Comparison of ENCODE assay signal across 18 cellular contexts in genomic region chr16:67543036-67543435, GRCh38. TPM values are rescaled to one million over a fixed set of nuclear protein-coding genes. Genes with fewer than 3 reads are reported as not detected.
DNase-seq lines count a peak whose midpoint lies in the region; ATAC-seq, FAIRE-seq and TF ChIP-seq lines count a peak whose summit lies in the region.
"Had no signal": no experiment of that assay in that cellular context is flagged by ENCODE, and none has a peak within 500 bp of the region (broad histone marks: within the 10 kb centered on the region; RNA-seq: fewer than 3 reads in every experiment).

No MANE protein-coding gene starts in this region.

- ATAC-seq in right cardiac atrium (no peak), Right ventricle myocardium inferior (no peak), T-helper 17 cell (no peak), HepG2 (no peak), HG02678 (IDR thresholded peaks at IDR 0.05; ENCODE audit: unreplicated experiment) (no peak), HG02870 (IDR thresholded peaks at IDR 0.05; ENCODE audit: unreplicated experiment) (no peak)

- H3K4me3 ChIP-seq in right cardiac atrium (ENCODE audit: low read length), result no peak overlapping the region
- H3K4me3 ChIP-seq in HepG2 (replicated peaks in 1 of 3; ENCODE audit: insufficient read depth in 1 of 3, low read depth in 2 of 3, low read length in 3 of 3), result no peak overlapping the region
- H3K4me3 ChIP-seq: heart right ventricle had no signal

- POLR2A ChIA-PET in HepG2 (lab: Yijun Ruan, JAX), result no interaction called here

- peak in 2 of 3 donors; percentile 33 to 45 for DNase-seq in right cardiac atrium
- DNase-seq in Right ventricle myocardium inferior (ENCODE audit: missing footprints), result no peak
- DNase-seq in T-helper 17 cell, result no peak
- no peak for DNase-seq in HepG2 (ENCODE audit: low spot score)
- no peak for DNase-seq in nucleus accumbens (lab: John Stamatoyannopoulos, UW)
- DNase-seq in NCI-H146 treated with DMSO at 0.1 percent for 48 hours (lab: John Stamatoyannopoulos, UW; ENCODE audit: unreplicated experiment), result no peak
- DNase-seq: COR-L47, KG1, NCI-H1092, NCI-H2081 treated with DMSO at 0.1 percent for 48 hours, NCI-H510A treated with DMSO at 0.1 percent for 48 hours had no signal

- H4K20me1 ChIP-seq in HepG2 (ENCODE audit: insufficient read depth, low read length), result peaks cover 8% of the 10 kb centered on the region; the same call in 1 of the 2 replicates

- H3K4me2 ChIP-seq in HepG2 (ENCODE audit: low read depth, low read length), result no peak overlapping the region

- H3K27ac ChIP-seq in right cardiac atrium (ENCODE audit: low read length) (no peak overlapping the region), HepG2 (ENCODE audit: extremely low read length, insufficient read depth, low read length) (no peak overlapping the region)
- H3K27ac ChIP-seq: neutrophil had no signal

- FAIRE-seq in HepG2 (lab: Jason Lieb, UNC), result no peak

- in situ Hi-C loops in HepG2 (cut with HindIII; ENCODE audit: extremely low pct_ligation_motif_present, low pct_unique_long_range_greater_than_20kb), result no loop called here

- no peak overlapping the region for H2AFZ ChIP-seq in HepG2 (ENCODE audit: low read length)

- H3K36me3 Mint-ChIP-seq in T-helper 17 cell (ENCODE audit: low read depth), result peaks cover 6% of the 10 kb centered on the region

- H3K4me1 ChIP-seq in right cardiac atrium (ENCODE audit: control insufficient read depth, insufficient read depth, low read length) (peaks cover 9% of the 10 kb centered on the region), HepG2 (ENCODE audit: insufficient read depth, low read length) (peaks cover 20% of the 10 kb centered on the region)

- BruUV-seq in HepG2 (replicated peaks; lab: Mats Ljungman, UMichigan), result no TSS peak

- H3K27me3 Mint-ChIP-seq in T-helper 17 cell, result no peaks in the 10 kb centered on the region

- peaks cover 15 to 28% of the 10 kb centered on the region in 2 experiments; a peak in 4 of 5 replicates for H3K36me3 ChIP-seq in HepG2 (replicated peaks in 1 of 2; ENCODE audit: control insufficient read depth in 1 of 2, insufficient read depth in 2 of 2, low read length in 2 of 2)

- CTCF ChIA-PET in HepG2 (lab: Yijun Ruan, JAX; ENCODE audit: low intra/inter-chr PET ratio, low total read pairs), result interaction anchor here (3.5 kb wide), 1 partner anchor 22 kb away, joined by 22 read pairs; no protein-coding TSS in a partner anchor

- H3K9me3 ChIP-seq in right cardiac atrium (ENCODE audit: control insufficient read depth, low read length) (no peaks in the 10 kb centered on the region), T-helper 17 cell (ENCODE audit: control insufficient read depth, low read length, poor library complexity, severe bottlenecking) (no peaks in the 10 kb centered on the region), HepG2 (ENCODE audit: low read length) (no peaks in the 10 kb centered on the region)
- H3K9me3 ChIP-seq: heart right ventricle, neutrophil had no signal

- H3K4me1 Mint-ChIP-seq in T-helper 17 cell, result peaks cover 52% of the 10 kb centered on the region

- no peak for TF ChIP-seq POLR2A in HepG2 (IDR thresholded peaks at IDR 0.05; ENCODE audit: insufficient read depth in 1 of 2, low read depth in 2 of 2, low read length in 2 of 2)

- TF ChIP-seq EP300 in HepG2 (IDR thresholded peaks at IDR 0.05; ENCODE audit: low read depth in 2 of 2, low read length in 2 of 2) (no peak), HepG2 (CRISPR knock-in tag; IDR thresholded peaks at IDR 0.05; ENCODE audit: borderline replicate concordance) (no peak)

- 87% methylated on average over 8 of the region's 8 CpGs for WGBS in right cardiac atrium
- 95% methylated on average over 8 of the region's 8 CpGs for WGBS in HepG2 (ENCODE audit: low lambda C conversion rate)

- H3K9ac ChIP-seq in HepG2 (ENCODE audit: insufficient read depth, low read depth, low read length), result no peak overlapping the region

- no peaks in the 10 kb centered on the region for H3K79me2 ChIP-seq in HepG2 (ENCODE audit: insufficient read depth, low read length)

- intact Hi-C loops in right cardiac atrium (cut with DNase I), result no loop called here
- intact Hi-C loops in Right ventricle myocardium inferior (cut with DNase I), result no loop called here
- intact Hi-C loops in HepG2 (cut with micrococcal nuclease; ENCODE audit: unreplicated experiment), result no loop called here

- no peak for TF ChIP-seq CTCF in HepG2 (CRISPR knock-in tag; IDR thresholded peaks at IDR 0.05)

- H3K27me3 ChIP-seq in right cardiac atrium (ENCODE audit: control insufficient read depth, insufficient read depth), result no peaks in the 10 kb centered on the region
- no peaks in the 10 kb centered on the region for H3K27me3 ChIP-seq in HepG2 (ENCODE audit: control insufficient read depth in 1 of 2, insufficient read depth in 2 of 2, low read length in 2 of 2)
- H3K27me3 ChIP-seq: heart right ventricle had no signal

- H3K4me3 Mint-ChIP-seq in T-helper 17 cell, result no peak overlapping the region

- no peak for TF ChIP-seq RAD21 in HepG2 (CRISPR knock-in tag; IDR thresholded peaks at IDR 0.05)

- peak overlapping the region; percentile 80 for H3K27ac Mint-ChIP-seq in T-helper 17 cell

RNA-seq across cellular contexts. Expression of gene RIPOR1, which starts 14.4 kb away (rescaled TPM):
- total RNA-seq in right cardiac atrium (10 to 100 TPM; 76.2 to 86.6 (median 83.7) TPM), Right ventricle myocardium inferior (68.4 TPM), T-helper 17 cell (10 to 100 TPM; 46.5 to 66.0 TPM), HepG2 (2016; rRNA removed; fragmentation: Illumina TruSeq; extraction: Trizol) (4.6 and 11.2 TPM in 2 replicates)
- polyA plus RNA-seq in right cardiac atrium (43.8 TPM), HepG2 (2011; rRNA removed) (5.7 and 8.1 TPM in 2 replicates)
- 3.4 and 4.7 TPM in 2 replicates for total RNA-seq in HepG2 (2016; cell fraction: cytosol; rRNA removed; fragmentation: Illumina TruSeq; extraction: Trizol; ENCODE audit: low read depth)
- 3.9 and 9.6 TPM in 2 replicates for total RNA-seq in HepG2 (2016; cell fraction: insoluble cytoplasmic fraction; rRNA removed; fragmentation: Illumina TruSeq; extraction: Trizol)
- total RNA-seq in HepG2 (2016; cell fraction: membrane; rRNA removed; fragmentation: Illumina TruSeq; extraction: Trizol), result 8.9 and 11.8 TPM in 2 replicates
- total RNA-seq in HepG2 (2016; cell fraction: nucleus; rRNA removed; fragmentation: Illumina TruSeq; extraction: Trizol), result 12.3 and 18.6 TPM in 2 replicates
- 2.4 and 3.4 TPM in 2 replicates for polyA plus RNA-seq in HepG2 (2011; cell fraction: cytosol; rRNA removed)
- 40.0 and 43.3 TPM in 2 replicates for polyA plus RNA-seq in HepG2 (2011; cell fraction: nucleus; rRNA removed)
- 16.0 and 16.5 TPM in 2 replicates for polyA plus RNA-seq in HepG2 (2012)
- polyA plus RNA-seq in HepG2 (2016; cell fraction: cytosol; fragmentation: Illumina TruSeq; extraction: Trizol; ENCODE audit: low read depth), result 1.9 and 2.2 TPM in 2 replicates
- 7.7 and 13.5 TPM in 2 replicates for polyA plus RNA-seq in HepG2 (2016; cell fraction: insoluble cytoplasmic fraction; fragmentation: Illumina TruSeq; extraction: Trizol; ENCODE audit: low read depth)
- 5.9 and 6.9 TPM in 2 replicates for polyA plus RNA-seq in HepG2 (2016; cell fraction: membrane; fragmentation: Illumina TruSeq; extraction: Trizol; ENCODE audit: low read depth)
- 26.9 and 30.6 TPM in 2 replicates for polyA plus RNA-seq in HepG2 (2016; cell fraction: nucleus; fragmentation: Illumina TruSeq; extraction: Trizol; ENCODE audit: insufficient read depth, low read depth)
- polyA minus RNA-seq in HepG2 (2011; rRNA and poly(A)+ RNA removed; ENCODE audit: low replicate concordance), result 7.9 and 21.6 TPM in 2 replicates
- polyA minus RNA-seq in HepG2 (2011; cell fraction: cytosol; rRNA and poly(A)+ RNA removed), result 6.8 and 12.0 TPM in 2 replicates
- polyA minus RNA-seq in HepG2 (2011; cell fraction: nucleus; rRNA and poly(A)+ RNA removed), result 11.6 and 18.2 TPM in 2 replicates

RNA-seq across cellular contexts. Expression of gene CTCF, which starts 19.3 kb away (rescaled TPM):
- total RNA-seq in right cardiac atrium, result 10 to 100 TPM; 24.2 to 30.5 (median 28.6) TPM
- polyA plus RNA-seq in right cardiac atrium, result 17.5 TPM
- 28.2 TPM for total RNA-seq in Right ventricle myocardium inferior
- total RNA-seq in T-helper 17 cell, result 10 to 100 TPM; 48.5 to 57.8 TPM
- 37.5 and 59.3 TPM in 2 replicates for total RNA-seq in HepG2 (2016; rRNA removed; fragmentation: Illumina TruSeq; extraction: Trizol)
- 34.6 and 44.2 TPM in 2 replicates for total RNA-seq in HepG2 (2016; cell fraction: cytosol; rRNA removed; fragmentation: Illumina TruSeq; extraction: Trizol; ENCODE audit: low read depth)
- total RNA-seq in HepG2 (2016; cell fraction: insoluble cytoplasmic fraction; rRNA removed; fragmentation: Illumina TruSeq; extraction: Trizol), result 39.6 and 55.1 TPM in 2 replicates
- total RNA-seq in HepG2 (2016; cell fraction: membrane; rRNA removed; fragmentation: Illumina TruSeq; extraction: Trizol), result 33.3 and 34.7 TPM in 2 replicates
- total RNA-seq in HepG2 (2016; cell fraction: nucleus; rRNA removed; fragmentation: Illumina TruSeq; extraction: Trizol), result 29.9 and 36.5 TPM in 2 replicates
- polyA plus RNA-seq in HepG2 (2011; rRNA removed), result 19.5 and 20.8 TPM in 2 replicates
- 13.7 and 18.2 TPM in 2 replicates for polyA plus RNA-seq in HepG2 (2011; cell fraction: cytosol; rRNA removed)
- polyA plus RNA-seq in HepG2 (2011; cell fraction: nucleus; rRNA removed), result 11.7 and 14.3 TPM in 2 replicates
- polyA plus RNA-seq in HepG2 (2012), result 30.2 and 31.1 TPM in 2 replicates
- 4.1 and 4.9 TPM in 2 replicates for polyA plus RNA-seq in HepG2 (2016; cell fraction: cytosol; fragmentation: Illumina TruSeq; extraction: Trizol; ENCODE audit: low read depth)
- 70.3 and 81.8 TPM in 2 replicates for polyA plus RNA-seq in HepG2 (2016; cell fraction: insoluble cytoplasmic fraction; fragmentation: Illumina TruSeq; extraction: Trizol; ENCODE audit: low read depth)
- polyA plus RNA-seq in HepG2 (2016; cell fraction: membrane; fragmentation: Illumina TruSeq; extraction: Trizol; ENCODE audit: low read depth), result 17.1 and 17.9 TPM in 2 replicates
- polyA plus RNA-seq in HepG2 (2016; cell fraction: nucleus; fragmentation: Illumina TruSeq; extraction: Trizol; ENCODE audit: insufficient read depth, low read depth), result 63.9 and 64.9 TPM in 2 replicates
- polyA minus RNA-seq in HepG2 (2011; rRNA and poly(A)+ RNA removed; ENCODE audit: low replicate concordance), result 21.8 and 43.8 TPM in 2 replicates
- polyA minus RNA-seq in HepG2 (2011; cell fraction: cytosol; rRNA and poly(A)+ RNA removed), result 20.8 and 21.5 TPM in 2 replicates
- 17.9 and 26.4 TPM in 2 replicates for polyA minus RNA-seq in HepG2 (2011; cell fraction: nucleus; rRNA and poly(A)+ RNA removed)

RNA-seq across cellular contexts. Expression of gene AGRP, which starts 59.7 kb away (rescaled TPM):
- total RNA-seq in right cardiac atrium, result not detected
- polyA plus RNA-seq in right cardiac atrium, result not detected
- not detected for total RNA-seq in Right ventricle myocardium inferior
- total RNA-seq in T-helper 17 cell, result not detected
- total RNA-seq in HepG2 (2016; rRNA removed; fragmentation: Illumina TruSeq; extraction: Trizol), result not detected in 2 replicates
- not detected in 2 replicates for total RNA-seq in HepG2 (2016; cell fraction: cytosol; rRNA removed; fragmentation: Illumina TruSeq; extraction: Trizol; ENCODE audit: low read depth)
- not detected in 2 replicates for total RNA-seq in HepG2 (2016; cell fraction: insoluble cytoplasmic fraction; rRNA removed; fragmentation: Illumina TruSeq; extraction: Trizol)
- 0.28 TPM in 1 of 2 replicates, not detected in the other for total RNA-seq in HepG2 (2016; cell fraction: membrane; rRNA removed; fragmentation: Illumina TruSeq; extraction: Trizol)
- not detected in 2 replicates for total RNA-seq in HepG2 (2016; cell fraction: nucleus; rRNA removed; fragmentation: Illumina TruSeq; extraction: Trizol)
- polyA plus RNA-seq in HepG2 (2011; rRNA removed), result not detected in 2 replicates
- polyA plus RNA-seq in HepG2 (2011; cell fraction: cytosol; rRNA removed), result 0.34 TPM in 1 of 2 replicates, not detected in the other
- not detected in 2 replicates for polyA plus RNA-seq in HepG2 (2011; cell fraction: nucleus; rRNA removed)
- polyA plus RNA-seq in HepG2 (2012), result 0.75 TPM in 1 of 2 replicates, not detected in the other
- not detected in 2 replicates for polyA plus RNA-seq in HepG2 (2016; cell fraction: cytosol; fragmentation: Illumina TruSeq; extraction: Trizol; ENCODE audit: low read depth)
- polyA plus RNA-seq in HepG2 (2016; cell fraction: insoluble cytoplasmic fraction; fragmentation: Illumina TruSeq; extraction: Trizol; ENCODE audit: low read depth), result not detected in 2 replicates
- polyA plus RNA-seq in HepG2 (2016; cell fraction: membrane; fragmentation: Illumina TruSeq; extraction: Trizol; ENCODE audit: low read depth), result not detected in 2 replicates
- not detected in 2 replicates for polyA plus RNA-seq in HepG2 (2016; cell fraction: nucleus; fragmentation: Illumina TruSeq; extraction: Trizol; ENCODE audit: insufficient read depth, low read depth)
- not detected in 2 replicates for polyA minus RNA-seq in HepG2 (2011; rRNA and poly(A)+ RNA removed; ENCODE audit: low replicate concordance)
- not detected in 2 replicates for polyA minus RNA-seq in HepG2 (2011; cell fraction: cytosol; rRNA and poly(A)+ RNA removed)
- polyA minus RNA-seq in HepG2 (2011; cell fraction: nucleus; rRNA and poly(A)+ RNA removed), result not detected in 2 replicates
- total RNA-seq: cerebellum, heart right ventricle, renal cortical epithelial cell had no signal
- polyA plus RNA-seq: keratinocyte had no signal

Comparison
In these comparisons a context has a peak if more than half of its experiments do, and no peak if none do; other contexts are left out.
1. DNase-seq: peak in right cardiac atrium (2 of 3); none in Right ventricle myocardium inferior (single experiment), T-helper 17 cell (0 of 3), HepG2 (single experiment), nucleus accumbens (0 of 56) and NCI-H146 treated with DMSO at 0.1 percent for 48 hours (single experiment).